In genomic region chr11:66676931-66677598, GRCh38 we compare ENCODE assay signal across 8 cellular contexts. TPM values are rescaled to one million over a fixed set of nuclear protein-coding genes. Genes with fewer than 3 reads are reported as not detected.
DNase-seq lines count a peak whose midpoint lies in the region; ATAC-seq lines count a peak whose summit lies in the region.

No MANE protein-coding gene starts in this region.

- peaks cover 35% of the 10 kb centered on the region for H3K4me1 Mint-ChIP-seq in activated CD8-positive, alpha-beta T cell treated with anti-CD3 and anti-CD28 coated beads, Interleukin-2, amount 10 ng/mL, durations not matched to agents 7 days and 5 days (ENCODE audit: low read depth)
- peaks cover 38% of the 10 kb centered on the region for H3K4me1 Mint-ChIP-seq in stimulated activated naive CD8-positive, alpha-beta T cell treated with anti-CD3 and anti-CD28 coated beads, Interleukin-15, amount 100 ng/mL, for 72 hours

- H3K4me3 ChIP-seq in iPS-18a (ENCODE audit: low read length): peak overlapping the region; percentile 89

- no peaks in the 10 kb centered on the region for H3K9me3 ChIP-seq in iPS-18a (ENCODE audit: control insufficient read depth, low read depth, low read length)

- peaks cover 14% of the 10 kb centered on the region for H3K36me3 ChIP-seq in iPS-18a (ENCODE audit: control insufficient read depth, low read depth, low read length)

- H3K4me3 Mint-ChIP-seq in activated CD8-positive, alpha-beta T cell treated with anti-CD3 and anti-CD28 coated beads, Interleukin-2, amount 10 ng/mL, durations not matched to agents 7 days and 5 days: peak overlapping the region; percentile 95
- H3K4me3 Mint-ChIP-seq in stimulated activated naive CD8-positive, alpha-beta T cell treated with anti-CD3 and anti-CD28 coated beads, Interleukin-15, amount 100 ng/mL, for 72 hours: peak overlapping the region; percentile 83 to 89

- no peaks in the 10 kb centered on the region for H3K27me3 ChIP-seq in iPS-18a (ENCODE audit: control insufficient read depth, insufficient read depth, low read length)

- DNase-seq in NCI-H526 (lab: John Stamatoyannopoulos, UW) (peak; percentile 37 to 47), NCI-H526 treated with DMSO at 0.1 percent for 48 hours (lab: John Stamatoyannopoulos, UW) (no peak)
- no peak for DNase-seq in activated CD8-positive, alpha-beta T cell treated with anti-CD3 and anti-CD28 coated beads, Interleukin-2, amount 10 ng/mL, durations not matched to agents 7 days and 5 days
- DNase-seq in stimulated activated naive CD8-positive, alpha-beta T cell treated with anti-CD3 and anti-CD28 coated beads, Interleukin-15, amount 100 ng/mL, for 72 hours: no peak
- DNase-seq in activated CD4-positive, CD25-positive, alpha-beta regulatory T cell treated with anti-CD3 and anti-CD28 coated beads, Interleukin-2, amount 50 U/mL, for 72 hours: no peak

- H3K9ac ChIP-seq in iPS-18a (ENCODE audit: low read length): peak overlapping the region; percentile 70

- H3K27me3 Mint-ChIP-seq in activated CD8-positive, alpha-beta T cell treated with anti-CD3 and anti-CD28 coated beads, Interleukin-2, amount 10 ng/mL, durations not matched to agents 7 days and 5 days (ENCODE audit: low read depth): no peaks in the 10 kb centered on the region
- H3K27me3 Mint-ChIP-seq in stimulated activated naive CD8-positive, alpha-beta T cell treated with anti-CD3 and anti-CD28 coated beads, Interleukin-15, amount 100 ng/mL, for 72 hours: no peaks in the 10 kb centered on the region

- peaks cover 21% of the 10 kb centered on the region for H3K4me1 ChIP-seq in iPS-18a (ENCODE audit: control insufficient read depth, low read depth, low read length)

- POLR2A ChIA-PET in activated CD8-positive, alpha-beta T cell treated with anti-CD3 and anti-CD28 coated beads, Interleukin-2, amount 10 ng/mL, durations not matched to agents 7 days and 5 days (lab: Charles Lee): interaction anchor here (0.7 to 3.1 kb wide), 14 partner anchors 9 to 197 kb away, joined by 3 to 40 read pairs (median 4); partner anchors contain the start of genes DPP3, RBM14, RBM4 and RCE1

- H3K27ac Mint-ChIP-seq in activated CD8-positive, alpha-beta T cell treated with anti-CD3 and anti-CD28 coated beads, Interleukin-2, amount 10 ng/mL, durations not matched to agents 7 days and 5 days: peak overlapping the region; percentile 99
- H3K27ac Mint-ChIP-seq in stimulated activated naive CD8-positive, alpha-beta T cell treated with anti-CD3 and anti-CD28 coated beads, Interleukin-15, amount 100 ng/mL, for 72 hours: peak overlapping the region; percentile 96

- no peaks in the 10 kb centered on the region for H3K9me3 Mint-ChIP-seq in activated CD8-positive, alpha-beta T cell treated with anti-CD3 and anti-CD28 coated beads, Interleukin-2, amount 10 ng/mL, durations not matched to agents 7 days and 5 days (ENCODE audit: insufficient read depth)
- no peaks in the 10 kb centered on the region for H3K9me3 Mint-ChIP-seq in stimulated activated naive CD8-positive, alpha-beta T cell treated with anti-CD3 and anti-CD28 coated beads, Interleukin-15, amount 100 ng/mL, for 72 hours

- CTCF ChIA-PET in activated CD8-positive, alpha-beta T cell treated with anti-CD3 and anti-CD28 coated beads, Interleukin-2, amount 10 ng/mL, durations not matched to agents 7 days and 5 days (lab: Charles Lee): interaction anchor here (0.6 to 3.9 kb wide), 48 partner anchors 9 to 636 kb away, joined by 3 to 70 read pairs (median 8); partner anchors contain the start of genes ACTN3, CCDC87, CCS and CTSF

- peaks cover 27% of the 10 kb centered on the region for H3K36me3 Mint-ChIP-seq in activated CD8-positive, alpha-beta T cell treated with anti-CD3 and anti-CD28 coated beads, Interleukin-2, amount 10 ng/mL, durations not matched to agents 7 days and 5 days (ENCODE audit: low read depth)

- H3K27ac ChIP-seq in iPS-18a (ENCODE audit: low read length): peak overlapping the region; percentile 81

- no peak for ATAC-seq in activated CD8-positive, alpha-beta T cell treated with anti-CD3 and anti-CD28 coated beads, Interleukin-2, amount 10 ng/mL, durations not matched to agents 7 days and 5 days
- no peak for ATAC-seq in stimulated activated naive CD8-positive, alpha-beta T cell treated with anti-CD3 and anti-CD28 coated beads, Interleukin-15, amount 100 ng/mL, for 72 hours
- ATAC-seq in GM19351 (IDR thresholded peaks at IDR 0.05; ENCODE audit: unreplicated experiment) (no peak), HG03280 (IDR thresholded peaks at IDR 0.05; ENCODE audit: unreplicated experiment) (no peak)

RNA-seq across cellular contexts. Expression of gene RBM4B, which starts 0.6 kb away (rescaled TPM):
- 10 to 100 TPM; 18.7 to 21.5 TPM for total RNA-seq in activated CD8-positive, alpha-beta T cell treated with anti-CD3 and anti-CD28 coated beads, Interleukin-2, amount 10 ng/mL, durations not matched to agents 7 days and 5 days

RNA-seq across cellular contexts. Expression of gene RBM4, which starts 38.6 kb away (rescaled TPM):
- total RNA-seq in activated CD8-positive, alpha-beta T cell treated with anti-CD3 and anti-CD28 coated beads, Interleukin-2, amount 10 ng/mL, durations not matched to agents 7 days and 5 days: 100 to 1,000 TPM; 118 to 121 TPM

RNA-seq across cellular contexts. Expression of gene SPTBN2, which starts 52.0 kb away (rescaled TPM):
- under 1 TPM in 1 of 2 experiments, not detected in 1; 0.31 TPM for total RNA-seq in activated CD8-positive, alpha-beta T cell treated with anti-CD3 and anti-CD28 coated beads, Interleukin-2, amount 10 ng/mL, durations not matched to agents 7 days and 5 days

Comparison
In these comparisons a context has a peak if more than half of its experiments do, and no peak if none do; other contexts are left out.
1. DNase-seq: peak in NCI-H526 (2 of 2); none in NCI-H526 treated with DMSO at 0.1 percent for 48 hours (single experiment), activated CD8-positive, alpha-beta T cell treated with anti-CD3 and anti-CD28 coated beads, Interleukin-2, amount 10 ng/mL, durations not matched to agents 7 days and 5 days (single experiment), stimulated activated naive CD8-positive, alpha-beta T cell treated with anti-CD3 and anti-CD28 coated beads, Interleukin-15, amount 100 ng/mL, for 72 hours (0 of 2) and activated CD4-positive, CD25-positive, alpha-beta regulatory T cell treated with anti-CD3 and anti-CD28 coated beads, Interleukin-2, amount 50 U/mL, for 72 hours (single experiment).